ENCODE assay signal across 1 cellular context in the genomic region with DNA sequence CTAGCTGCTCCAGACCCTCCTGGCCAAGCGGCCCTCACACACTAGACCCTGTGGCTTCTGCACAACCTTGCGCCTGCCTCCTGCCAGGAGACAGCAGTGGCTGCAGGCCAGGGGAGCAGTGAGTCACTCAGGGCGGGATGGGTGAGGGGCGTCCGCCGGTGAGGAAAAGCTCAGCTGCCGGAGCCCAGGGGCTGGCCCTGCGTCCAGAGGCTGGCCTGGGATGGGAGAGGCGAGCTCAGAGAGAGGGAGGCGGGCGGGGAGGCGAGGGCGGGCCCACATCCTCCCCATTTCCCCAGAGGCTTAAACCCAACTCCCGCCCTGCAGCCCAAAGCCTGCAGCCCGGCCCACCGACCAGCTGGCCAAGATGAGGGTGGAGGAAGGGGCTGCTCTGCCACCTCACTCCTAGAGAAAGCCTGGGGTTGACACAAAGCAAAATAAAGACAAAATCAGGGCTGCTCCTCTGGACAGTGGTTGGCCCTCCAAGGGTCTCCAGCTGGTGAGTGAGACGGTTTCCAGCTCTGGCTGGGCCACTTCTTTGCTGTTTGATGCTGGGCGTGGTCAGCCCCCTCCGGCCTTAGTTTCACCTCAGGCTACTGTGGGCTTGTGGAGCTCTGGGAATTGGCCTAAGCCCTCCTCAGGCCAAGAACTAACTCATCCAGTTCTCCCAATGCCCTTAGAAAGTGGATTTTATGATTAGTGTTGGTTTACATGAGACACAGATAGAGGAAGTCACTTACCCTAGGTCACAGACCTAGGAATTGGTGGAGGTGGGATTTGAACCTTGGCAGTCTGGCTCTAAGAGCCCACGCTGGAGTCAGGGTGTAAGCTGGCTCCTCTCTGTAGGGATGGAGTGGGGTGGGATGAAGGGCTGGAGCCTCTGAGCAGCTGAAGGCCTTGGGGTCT.
TF ChIP-seq lines count a peak whose summit lies in the region.

No MANE protein-coding gene starts in this region.

TF ChIP-seq in H1, 55 proteins besides CTCF, POLR2A, EP300 and RAD21:
- 0 out of 2 replicates have a peak, but pooled peaks have one; percentile 22 for TF ChIP-seq TBP (IDR thresholded peaks at IDR 0.05; ENCODE audit: low read depth, low read length)
- no peak for TF ChIP-seq RXRA (IDR thresholded peaks at IDR 0.05; ENCODE audit: insufficient read depth, low read depth, low read length)
- TF ChIP-seq YY1 (IDR thresholded peaks at IDR 0.05; ENCODE audit: low read depth, low read length) = no peak
- no peak for TF ChIP-seq CBX5 (IDR thresholded peaks at IDR 0.05; ENCODE audit: low read depth, low read length)
- TF ChIP-seq CEBPB (IDR thresholded peaks at IDR 0.05; ENCODE audit: low read depth, low read length) = no peak
- no peak for TF ChIP-seq KDM1A (IDR thresholded peaks at IDR 0.05; ENCODE audit: borderline replicate concordance, low read length)
- peak; percentile 19; the same call in 1 of the 2 replicates for TF ChIP-seq JUND (IDR thresholded peaks at IDR 0.05; ENCODE audit: low read length)
- TF ChIP-seq SP4 (IDR thresholded peaks at IDR 0.05; ENCODE audit: low read length) = no peak
